ENCODE assay signal across 1 cellular context in genomic region chr1:151011154-151011850, GRCh38.
TF ChIP-seq lines count a peak whose summit lies in the region.

No MANE protein-coding gene starts in this region.

TF ChIP-seq in HepG2, 621 proteins besides CTCF, POLR2A, EP300 and RAD21:
- no peak for TF ChIP-seq GPN1 (CRISPR knock-in tag; IDR thresholded peaks at IDR 0.05; ENCODE audit: borderline replicate concordance)
- no peak for TF ChIP-seq ZNF121 (CRISPR knock-in tag; IDR thresholded peaks at IDR 0.05)
- no peak for TF ChIP-seq ZFX (CRISPR knock-in tag; IDR thresholded peaks at IDR 0.05; ENCODE audit: low read depth)
- no peak for TF ChIP-seq NKX3-1 (CRISPR knock-in tag; IDR thresholded peaks at IDR 0.05)
- no peak for TF ChIP-seq MXI1 (IDR thresholded peaks at IDR 0.05; ENCODE audit: borderline replicate concordance, low read depth, low read length)
- TF ChIP-seq BHLHE40 (IDR thresholded peaks at IDR 0.05; ENCODE audit: low read length), result no peak
- TF ChIP-seq ZNF333 (CRISPR knock-in tag; IDR thresholded peaks at IDR 0.05; ENCODE audit: borderline replicate concordance), result no peak
- TF ChIP-seq IRX3 (CRISPR knock-in tag; IDR thresholded peaks at IDR 0.05; ENCODE audit: borderline replicate concordance, low read depth), result no peak
- TF ChIP-seq ZNF331 (CRISPR knock-in tag; IDR thresholded peaks at IDR 0.05), result no peak
- TF ChIP-seq ISX (CRISPR knock-in tag; conservative IDR thresholded peaks at IDR 0.05), result no peak
- TF ChIP-seq TEAD3 (CRISPR knock-in tag; optimal IDR thresholded peaks at IDR 0.05; ENCODE audit: borderline replicate concordance), result no peak
- TF ChIP-seq RBM39 (IDR thresholded peaks at IDR 0.05; ENCODE audit: low read depth, low read length, poor library complexity, severe bottlenecking), result no peak
- no peak for TF ChIP-seq ZFP37 (CRISPR knock-in tag; IDR thresholded peaks at IDR 0.05; ENCODE audit: borderline replicate concordance)
- no peak for TF ChIP-seq E2F1 (CRISPR knock-in tag; IDR thresholded peaks at IDR 0.05)
- no peak for TF ChIP-seq NCOA5 (CRISPR knock-in tag; IDR thresholded peaks at IDR 0.05)
- no peak for TF ChIP-seq ZNF280D (CRISPR knock-in tag; IDR thresholded peaks at IDR 0.05)
- no peak for TF ChIP-seq ZBTB8A (CRISPR knock-in tag; IDR thresholded peaks at IDR 0.05; ENCODE audit: borderline replicate concordance, low read depth)
- no peak for TF ChIP-seq CREB3 (CRISPR knock-in tag; IDR thresholded peaks at IDR 0.05)
- no peak for TF ChIP-seq ZNF761 (CRISPR knock-in tag; conservative IDR thresholded peaks at IDR 0.05)
TF ChIP-seq in HepG2: peak in this region for 0.
